Comparison of ENCODE assay signal across 11 cellular contexts in genomic region chr15:69997701-69998273, GRCh38.
DNase-seq lines count a peak whose midpoint lies in the region; ATAC-seq and TF ChIP-seq lines count a peak whose summit lies in the region.
"Had no signal": no experiment of that assay in that cellular context is flagged by ENCODE, and none has a peak within 500 bp of the region (broad histone marks: within the 10 kb centered on the region; RNA-seq: fewer than 3 reads in every experiment).

No MANE protein-coding gene starts in this region.

- H3K36me3 ChIP-seq in Peyer's patch (no peaks in the 10 kb centered on the region), transverse colon (no peaks in the 10 kb centered on the region)
- H3K36me3 ChIP-seq: cardiac muscle cell, uterus had no signal

- H3K27me3 ChIP-seq in Peyer's patch (no peaks in the 10 kb centered on the region), transverse colon (no peaks in the 10 kb centered on the region)
- H3K27me3 ChIP-seq: uterus had no signal

- peaks cover 0 to 2% (median 0%) of the 10 kb centered on the region in 4 donors for H3K9me3 ChIP-seq in Peyer's patch
- no peaks in the 10 kb centered on the region for H3K9me3 ChIP-seq in transverse colon
- H3K9me3 ChIP-seq: uterus had no signal

- intact Hi-C loops in Right ventricle myocardium superior (cut with DNase I) (no loop called here), transverse colon (cut with DNase I; ENCODE audit: low total_unique reads) (no loop called here)

- TF ChIP-seq CTCF in Peyer's patch (IDR thresholded peaks at IDR 0.05) (no peak), transverse colon (IDR thresholded peaks at IDR 0.05) (no peak), GM20000 (IDR thresholded peaks at IDR 0.05; ENCODE audit: extremely low read depth, missing control alignments) (no peak)

- in situ Hi-C loops in transverse colon (cut with MboI; ENCODE audit: low pct_ligation_motif_present in 1 of 4, low pct_unique_long_range_greater_than_20kb in 1 of 4, low sequenced_read_pairs in 3 of 4): no loop called here

- H3K27ac ChIP-seq in Peyer's patch (peak overlapping the region in 3 of 4 donors; percentile 65 to 85 (median 82)), transverse colon (peak overlapping the region; percentile 64 to 81 (median 66))
- H3K27ac ChIP-seq: cardiac muscle cell, uterus had no signal

- DNase-seq in SHP77 (lab: John Stamatoyannopoulos, UW) (peak; percentile 26 to 61), SHP77 treated with DMSO at 0.1 percent for 48 hours (lab: John Stamatoyannopoulos, UW) (no peak), Peyer's patch (peak; percentile 45 to 85 (median 79)), Right ventricle myocardium superior (peak; percentile 73), transverse colon (peak; percentile 84), GM20000 (ENCODE audit: low spot score) (no peak), KG1 (lab: John Stamatoyannopoulos, UW) (no peak)
- DNase-seq in activated CD4-positive, CD25-positive, alpha-beta regulatory T cell treated with anti-CD3 and anti-CD28 coated beads, Interleukin-2, amount 50 U/mL, for 72 hours: no peak
- DNase-seq: uterus had no signal

- no peak for TF ChIP-seq EP300 in transverse colon (IDR thresholded peaks at IDR 0.05; ENCODE audit: low read depth)

- ATAC-seq in Right ventricle myocardium superior (ENCODE audit: poor library complexity): peak; percentile 68
- ATAC-seq: Panc1 had no signal

- TF ChIP-seq POLR2A in Peyer's patch (IDR thresholded peaks at IDR 0.05) (no peak), transverse colon (IDR thresholded peaks at IDR 0.05) (no peak)

- H3K4me3 ChIP-seq in Peyer's patch: no peak overlapping the region
- no peak overlapping the region for H3K4me3 ChIP-seq in transverse colon
- H3K4me3 ChIP-seq: cardiac muscle cell, uterus had no signal

- H3K4me1 ChIP-seq in Peyer's patch (peaks cover 0 to 39% (median 18%) of the 10 kb centered on the region in 4 donors), transverse colon (peaks cover 8 to 33% (median 27%) of the 10 kb centered on the region in 4 donors)
- H3K4me1 ChIP-seq: uterus had no signal

- 49% methylated on average over 4 of the region's 4 CpGs; no CpG with 5 or more reads in 1 of the 2 donors for WGBS in transverse colon (ENCODE audit: low coverage in 1 of 2), 2 donors

Comparison
In these comparisons a context has a peak if more than half of its experiments do, and no peak if none do; other contexts are left out.
1. DNase-seq: peak in SHP77 (2 of 2), Peyer's patch (3 of 3), Right ventricle myocardium superior (single experiment) and transverse colon (single experiment); none in SHP77 treated with DMSO at 0.1 percent for 48 hours (single experiment), GM20000 (single experiment), activated CD4-positive, CD25-positive, alpha-beta regulatory T cell treated with anti-CD3 and anti-CD28 coated beads, Interleukin-2, amount 50 U/mL, for 72 hours (single experiment) and KG1 (single experiment).